ENCODE assay signal across 37 cellular contexts in the genomic region with DNA sequence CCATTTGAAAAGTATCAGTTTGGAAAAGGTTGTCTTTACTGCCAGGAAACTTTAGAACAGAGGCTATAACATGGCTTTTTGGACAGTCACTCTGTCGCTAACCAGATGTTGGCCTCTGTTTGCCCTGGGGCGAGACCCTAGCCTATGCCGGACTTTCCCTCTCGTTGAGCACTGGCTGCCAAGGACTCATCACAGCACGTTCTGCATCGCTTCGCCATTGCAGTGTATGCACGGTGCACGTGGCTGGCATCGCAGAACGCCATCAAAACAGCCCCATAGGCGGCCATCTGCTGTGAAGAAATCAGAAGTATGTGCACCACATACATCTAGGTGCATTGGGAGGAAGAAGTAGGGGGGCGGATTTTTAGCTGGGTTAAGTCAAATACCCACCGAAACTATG.
"Had no signal": no experiment of that assay in that cellular context is flagged by ENCODE, and none has a peak within 500 bp of the region (broad histone marks: within the 10 kb centered on the region; RNA-seq: fewer than 3 reads in every experiment).

No MANE protein-coding gene starts in this region.

- H3K36me3 ChIP-seq: ascending aorta had no signal

- FAIRE-seq: TTC549 had no signal

- H3K4me1 ChIP-seq: ascending aorta had no signal

- ATAC-seq: activated CD8-positive, alpha-beta T cell treated with anti-CD3 and anti-CD28 coated beads for 36 hours; activated naive CD8-positive, alpha-beta T cell treated with anti-CD3 and anti-CD28 coated beads, Interleukin-2, amount 50 U/mL, for 24 hours; activated T-cell treated with anti-CD3 and anti-CD28 coated beads, Interleukin-2, amount 50 U/mL, for 4 hours; activated T-cell treated with anti-CD3 and anti-CD28 coated beads, Interleukin-2, amount 50 U/mL, for 72 hours; activated T-helper 17 cell treated with anti-CD3 and anti-CD28 coated beads, Interleukin-2, amount 50 U/mL, for 72 hours had no signal

- H3K9me3 ChIP-seq: ascending aorta had no signal

- H3K27me3 ChIP-seq: ascending aorta had no signal

- H3K9me3 Mint-ChIP-seq: activated B cell treated with CpG ODN at 0.5 μM for 24 hours; activated CD4-positive, alpha-beta T cell treated with anti-CD3 and anti-CD28 coated beads, Interleukin-2, amount 10 ng/mL, durations not matched to agents 24 days and 14 days; activated CD8-positive, alpha-beta T cell treated with anti-CD3 and anti-CD28 coated beads for 36 hours; activated naive CD4-positive, alpha-beta T cell treated with anti-CD3 and anti-CD28 coated beads, Interleukin-2, amount 10 ng/mL, durations not matched to agents 7 days and 5 days; activated naive CD4-positive, alpha-beta T cell treated with anti-CD3 and anti-CD28 coated beads, Interleukin-2, amount 50 U/mL, for 24 hours; activated naive CD8-positive, alpha-beta T cell treated with anti-CD3 and anti-CD28 coated beads, Interleukin-2, amount 10 ng/mL, durations not matched to agents 7 days and 5 days; activated T-cell treated with anti-CD3 and anti-CD28 coated beads, Interleukin-2, amount 50 U/mL, for 4 hours; activated T-cell treated with anti-CD3 and anti-CD28 coated beads, Interleukin-2, amount 50 U/mL, for 72 hours; activated T-helper 1 cell treated with anti-CD3 and anti-CD28 coated beads, Interleukin-12 subunit alpha, Interleukin-12 subunit beta, Interleukin-2, Interleukin-4 antibody, amounts not matched to agents 30 ng/mL and 10 ng/mL and 1 ng/mL, durations not matched to agents 14 hours and 24 hours and 36 hours; T-helper 1 cell treated with Interleukin-12 subunit alpha and Interleukin-12 subunit beta and Interleukin-4 antibody, amounts not matched to agents 30 μg/mL and 1 μg/mL, for 36 hours; T-helper 2 cell treated with Interferon-gamma antibody and Interleukin-4, amounts not matched to agents 5 μg/mL and 100 μg/mL, for 36 hours had no signal

- H3K4me3 Mint-ChIP-seq: activated B cell treated with CpG ODN at 0.5 μM for 24 hours; activated CD4-positive, alpha-beta memory T cell treated with anti-CD3 and anti-CD28 coated beads for 36 hours; activated CD4-positive, alpha-beta T cell treated with anti-CD3 and anti-CD28 coated beads, Interleukin-2, amount 10 ng/mL, durations not matched to agents 24 days and 14 days; activated CD8-positive, alpha-beta T cell treated with anti-CD3 and anti-CD28 coated beads for 36 hours; activated naive CD4-positive, alpha-beta T cell treated with anti-CD3 and anti-CD28 coated beads, Interleukin-2, amount 10 ng/mL, durations not matched to agents 7 days and 5 days; activated naive CD4-positive, alpha-beta T cell treated with anti-CD3 and anti-CD28 coated beads, Interleukin-2, amount 50 U/mL, for 24 hours; activated naive CD8-positive, alpha-beta T cell; activated naive CD8-positive, alpha-beta T cell treated with anti-CD3 and anti-CD28 coated beads, Interleukin-2, amount 10 ng/mL, durations not matched to agents 7 days and 5 days; activated naive CD8-positive, alpha-beta T cell treated with anti-CD3 and anti-CD28 coated beads, Interleukin-2, amount 50 U/mL, for 24 hours; activated T-cell treated with anti-CD3 and anti-CD28 coated beads, Interleukin-2, amount 50 U/mL, for 4 hours; activated T-cell treated with anti-CD3 and anti-CD28 coated beads, Interleukin-2, amount 50 U/mL, for 72 hours; activated T-helper 1 cell treated with anti-CD3 and anti-CD28 coated beads, Interleukin-12 subunit alpha, Interleukin-12 subunit beta, Interleukin-2, Interleukin-4 antibody, amounts not matched to agents 30 ng/mL and 10 ng/mL and 1 ng/mL, durations not matched to agents 14 hours and 24 hours and 36 hours; activated T-helper 17 cell treated with anti-CD3 and anti-CD28 coated beads, Interleukin-2, amount 50 U/mL, for 72 hours; brain; central memory CD8-positive, alpha-beta T cell; T-helper 1 cell treated with Interleukin-12 subunit alpha and Interleukin-12 subunit beta and Interleukin-4 antibody, amounts not matched to agents 30 μg/mL and 1 μg/mL, for 36 hours; T-helper 2 cell treated with Interferon-gamma antibody and Interleukin-4, amounts not matched to agents 5 μg/mL and 100 μg/mL, for 36 hours had no signal

- H3K4me3 ChIP-seq: ascending aorta had no signal

- H3K36me3 Mint-ChIP-seq: activated CD4-positive, alpha-beta memory T cell treated with anti-CD3 and anti-CD28 coated beads for 36 hours; activated naive CD4-positive, alpha-beta T cell treated with anti-CD3 and anti-CD28 coated beads, Interleukin-2, amount 10 ng/mL, durations not matched to agents 7 days and 5 days; activated naive CD4-positive, alpha-beta T cell treated with anti-CD3 and anti-CD28 coated beads, Interleukin-2, amount 50 U/mL, for 24 hours; activated naive CD8-positive, alpha-beta T cell; activated naive CD8-positive, alpha-beta T cell treated with anti-CD3 and anti-CD28 coated beads, Interleukin-2, amount 10 ng/mL, durations not matched to agents 7 days and 5 days had no signal

- H3K27ac Mint-ChIP-seq: activated B cell treated with CpG ODN at 0.5 μM for 24 hours; activated CD4-positive, alpha-beta memory T cell treated with anti-CD3 and anti-CD28 coated beads for 36 hours; activated CD4-positive, alpha-beta T cell treated with anti-CD3 and anti-CD28 coated beads, Interleukin-2, amount 10 ng/mL, durations not matched to agents 24 days and 14 days; activated CD8-positive, alpha-beta T cell treated with anti-CD3 and anti-CD28 coated beads for 36 hours; activated naive CD4-positive, alpha-beta T cell treated with anti-CD3 and anti-CD28 coated beads, Interleukin-2, amount 10 ng/mL, durations not matched to agents 7 days and 5 days; activated naive CD4-positive, alpha-beta T cell treated with anti-CD3 and anti-CD28 coated beads, Interleukin-2, amount 50 U/mL, for 24 hours; activated naive CD8-positive, alpha-beta T cell; activated naive CD8-positive, alpha-beta T cell treated with anti-CD3 and anti-CD28 coated beads, Interleukin-2, amount 10 ng/mL, durations not matched to agents 7 days and 5 days; activated naive CD8-positive, alpha-beta T cell treated with anti-CD3 and anti-CD28 coated beads, Interleukin-2, amount 50 U/mL, for 24 hours; activated T-cell treated with anti-CD3 and anti-CD28 coated beads, Interleukin-2, amount 50 U/mL, for 72 hours; activated T-helper 1 cell treated with anti-CD3 and anti-CD28 coated beads, Interleukin-12 subunit alpha, Interleukin-12 subunit beta, Interleukin-2, Interleukin-4 antibody, amounts not matched to agents 30 ng/mL and 10 ng/mL and 1 ng/mL, durations not matched to agents 14 hours and 24 hours and 36 hours; activated T-helper 17 cell treated with anti-CD3 and anti-CD28 coated beads, Interleukin-2, amount 50 U/mL, for 72 hours; T-helper 1 cell treated with Interleukin-12 subunit alpha and Interleukin-12 subunit beta and Interleukin-4 antibody, amounts not matched to agents 30 μg/mL and 1 μg/mL, for 36 hours; T-helper 2 cell treated with Interferon-gamma antibody and Interleukin-4, amounts not matched to agents 5 μg/mL and 100 μg/mL, for 36 hours had no signal

- H3K4me1 Mint-ChIP-seq: activated B cell treated with CpG ODN at 0.5 μM for 24 hours; activated CD4-positive, alpha-beta T cell treated with anti-CD3 and anti-CD28 coated beads, Interleukin-2, amount 10 ng/mL, durations not matched to agents 24 days and 14 days; activated naive CD4-positive, alpha-beta T cell treated with anti-CD3 and anti-CD28 coated beads, Interleukin-2, amount 10 ng/mL, durations not matched to agents 7 days and 5 days; activated naive CD4-positive, alpha-beta T cell treated with anti-CD3 and anti-CD28 coated beads, Interleukin-2, amount 50 U/mL, for 24 hours; activated naive CD8-positive, alpha-beta T cell treated with anti-CD3 and anti-CD28 coated beads, Interleukin-2, amount 10 ng/mL, durations not matched to agents 7 days and 5 days; activated naive CD8-positive, alpha-beta T cell treated with anti-CD3 and anti-CD28 coated beads, Interleukin-2, amount 50 U/mL, for 24 hours; activated T-helper 17 cell treated with anti-CD3 and anti-CD28 coated beads, Interleukin-2, amount 50 U/mL, for 72 hours; central memory CD8-positive, alpha-beta T cell had no signal

- DNase-seq: activated B cell treated with CpG ODN at 0.5 μM for 24 hours; activated CD4-positive, alpha-beta memory T cell treated with anti-CD3 and anti-CD28 coated beads for 36 hours; activated CD4-positive, alpha-beta T cell treated with anti-CD3 and anti-CD28 coated beads for 4 hours; activated CD4-positive, alpha-beta T cell treated with anti-CD3 and anti-CD28 coated beads, Interleukin-2, amount 10 ng/mL, durations not matched to agents 24 days and 14 days; activated CD4-positive, alpha-beta T cell treated with anti-CD3 and anti-CD28 coated beads, Interleukin-2, amount 50 U/mL, for 1 hour; activated CD4-positive, alpha-beta T cell treated with anti-CD3 and anti-CD28 coated beads, Interleukin-2, amount 50 U/mL, for 4 hours; activated CD4-positive, CD25-positive, alpha-beta regulatory T cell treated with anti-CD3 and anti-CD28 coated beads, Interleukin-2, amount 50 U/mL, for 72 hours; activated CD8-positive, alpha-beta memory T cell treated with anti-CD3 and anti-CD28 coated beads, Interleukin-2, amount 50 U/mL, for 4 hours; activated CD8-positive, alpha-beta T cell treated with anti-CD3 and anti-CD28 coated beads for 36 hours; activated effector memory CD4-positive, alpha-beta T cell treated with anti-CD3 and anti-CD28 coated beads, Interleukin-2, amount 50 U/mL, for 16 hours; activated gamma-delta T cell treated with Interleukin-2 at 50 U/mL for 16 hours; activated naive CD4-positive, alpha-beta T cell; activated naive CD4-positive, alpha-beta T cell treated with anti-CD3 and anti-CD28 coated beads, Interleukin-2, amount 10 ng/mL, durations not matched to agents 7 days and 5 days; activated naive CD8-positive, alpha-beta T cell treated with anti-CD3 and anti-CD28 coated beads, Interleukin-2, amount 10 ng/mL, durations not matched to agents 7 days and 5 days; activated naive CD8-positive, alpha-beta T cell treated with anti-CD3 and anti-CD28 coated beads, Interleukin-2, amount 50 U/mL, for 24 hours; activated T-cell treated with anti-CD3 and anti-CD28 coated beads for 4 hours; activated T-cell treated with anti-CD3 and anti-CD28 coated beads, Interleukin-2, amount 50 U/mL, for 1 hour; activated T-cell treated with anti-CD3 and anti-CD28 coated beads, Interleukin-2, amount 50 U/mL, for 4 hours; activated T-cell treated with anti-CD3 and anti-CD28 coated beads, Interleukin-2, amount 50 U/mL, for 72 hours; amygdala; anterior cingulate cortex; caudate nucleus; cerebellar nuclear complex; T-helper 1 cell; T-helper 2 cell; T-helper 9 cell had no signal

- H3K27ac ChIP-seq: ascending aorta, VCaP had no signal
